Comparison of ENCODE assay signal across 8 cellular contexts in genomic region chr19:57558525-57558924, GRCh38. TPM values are rescaled to one million over a fixed set of nuclear protein-coding genes. Genes with fewer than 3 reads are reported as not detected.
A peak's percentile ranks its signal among the peaks of the same experiment; 100 is the strongest.
DNase-seq lines count a peak whose midpoint lies in the region; ATAC-seq and TF ChIP-seq lines count a peak whose summit lies in the region.

No MANE protein-coding gene starts in this region.

- peak overlapping the region; percentile 77 to 100 (median 94) for H3K4me3 ChIP-seq in BLaER1 treated with 17β-estradiol and CSF1 and Interleukin-3, amounts not matched to agents 10 nM and 100 nM

- H3K9me3 Mint-ChIP-seq in chondrocyte (ENCODE audit: low read depth) (peaks cover 61% of the 10 kb centered on the region), naive B cell (peaks cover 0 to 27% (median 19%) of the 10 kb centered on the region in 7 donors)

- peaks cover 12 to 20% (median 15%) of the 10 kb centered on the region in 10 experiments for H3K4me1 ChIP-seq in BLaER1 treated with 17β-estradiol and CSF1 and Interleukin-3, amounts not matched to agents 10 nM and 100 nM

- H3K27ac Mint-ChIP-seq in chondrocyte (ENCODE audit: unreplicated experiment): peak overlapping the region; percentile 84
- peak overlapping the region in 3 of 6 donors; percentile 25 to 89 (median 80) for H3K27ac Mint-ChIP-seq in naive B cell

- ATAC-seq in naive B cell (ENCODE audit: low read depth in 2 of 2) (no peak), HG03565 (IDR thresholded peaks at IDR 0.05; ENCODE audit: unreplicated experiment) (no peak)

- H3K36me3 Mint-ChIP-seq in chondrocyte (ENCODE audit: low read depth) (peaks cover 49% of the 10 kb centered on the region), naive B cell (peaks cover 19 to 20% of the 10 kb centered on the region in 2 donors)

- no peak for DNase-seq in chondrocyte (ENCODE audit: low spot score)
- DNase-seq in naive B cell: no peak
- DNase-seq in NCI-H1417 treated with DMSO at 0.1 percent for 48 hours (lab: John Stamatoyannopoulos, UW): no peak
- DNase-seq in hippocampal formation (lab: John Stamatoyannopoulos, UW): no peak
- DNase-seq in NCI-H1694 (lab: John Stamatoyannopoulos, UW): no peak

- no peaks in the 10 kb centered on the region for H3K27me3 Mint-ChIP-seq in chondrocyte (ENCODE audit: low read depth)
- peaks cover 0 to 11% (median 10%) of the 10 kb centered on the region in 3 donors for H3K27me3 Mint-ChIP-seq in naive B cell

- peak overlapping the region; percentile 82 to 97 (median 92) for H3K4me2 ChIP-seq in BLaER1 treated with 17β-estradiol and CSF1 and Interleukin-3, amounts not matched to agents 10 nM and 100 nM

- peak overlapping the region in 10 of 11 experiments; percentile 66 to 93 (median 88); a peak in 20 of 22 replicates for H3K27ac ChIP-seq in BLaER1 treated with 17β-estradiol and CSF1 and Interleukin-3, amounts not matched to agents 10 nM and 100 nM
- H3K27ac ChIP-seq in KOPT-K1 (ENCODE audit: low read depth, low read length, poor library complexity, severe bottlenecking): peak overlapping the region; percentile 70

- no peaks in the 10 kb centered on the region for H3K27me3 ChIP-seq in BLaER1 treated with 17β-estradiol and CSF1 and Interleukin-3, amounts not matched to agents 10 nM and 100 nM

- H3K4me1 Mint-ChIP-seq in chondrocyte (ENCODE audit: low read depth): peaks cover 21% of the 10 kb centered on the region
- H3K4me1 Mint-ChIP-seq in naive B cell: peaks cover 29 to 42% (median 30%) of the 10 kb centered on the region in 3 donors

- H4K20me1 ChIP-seq in BLaER1 treated with 17β-estradiol and CSF1 and Interleukin-3, amounts not matched to agents 10 nM and 100 nM: peaks cover 0 to 18% (median 7%) of the 10 kb centered on the region in 11 experiments; a peak in 8 of 22 replicates

- peak; percentile 46 for TF ChIP-seq CTCF in chondrocyte (IDR thresholded peaks at IDR 0.05)

- peaks cover 46 to 74% (median 65%) of the 10 kb centered on the region in 11 experiments for H3K9me3 ChIP-seq in BLaER1 treated with 17β-estradiol and CSF1 and Interleukin-3, amounts not matched to agents 10 nM and 100 nM (replicated peaks in 1 of 11)
- peaks cover 62% of the 10 kb centered on the region for H3K9me3 ChIP-seq in KOPT-K1 (ENCODE audit: insufficient read depth, low read length, poor library complexity, severe bottlenecking)

- H3K36me3 ChIP-seq in BLaER1 treated with 17β-estradiol and CSF1 and Interleukin-3, amounts not matched to agents 10 nM and 100 nM: peaks cover 30 to 46% (median 36%) of the 10 kb centered on the region in 11 experiments
- H3K36me3 ChIP-seq in KOPT-K1 (ENCODE audit: insufficient read depth, low read length): peaks cover 35% of the 10 kb centered on the region

- peak overlapping the region; percentile 94 for H3K4me3 Mint-ChIP-seq in chondrocyte (ENCODE audit: unreplicated experiment)
- peak overlapping the region; percentile 90 to 99 (median 94) for H3K4me3 Mint-ChIP-seq in naive B cell

- H3K9ac ChIP-seq in BLaER1 treated with 17β-estradiol and CSF1 and Interleukin-3, amounts not matched to agents 10 nM and 100 nM: peak overlapping the region; percentile 87 to 96 (median 92)

RNA-seq across cellular contexts. Expression of gene ZNF550, which starts 1.1 kb away (rescaled TPM):
- total RNA-seq in chondrocyte: 6.9 to 11.3 TPM (median 8.6 TPM) in 3 replicates
- polyA plus RNA-seq in naive B cell (ENCODE audit: low read depth in 6 of 6): 10 to 100 TPM in 3 of 6 donors, 1 to 10 TPM in 3; 3.8 to 19.8 (median 9.4) TPM

RNA-seq across cellular contexts. Expression of gene ZNF416, which starts 20.2 kb away (rescaled TPM):
- 5.4 to 7.7 TPM (median 6.0 TPM) in 3 replicates for total RNA-seq in chondrocyte
- polyA plus RNA-seq in naive B cell (ENCODE audit: low read depth in 6 of 6): 1 to 10 TPM; 3.4 to 9.7 (median 7.7) TPM

RNA-seq across cellular contexts. Expression of gene ZIK1, which starts 25.4 kb away (rescaled TPM):
- 4.8 to 7.2 TPM (median 5.5 TPM) in 3 replicates for total RNA-seq in chondrocyte
- polyA plus RNA-seq in naive B cell (ENCODE audit: low read depth in 6 of 6): 10 to 100 TPM; 14.2 to 22.7 (median 17.8) TPM

RNA-seq across cellular contexts. Expression of gene ZNF549, which starts 31.4 kb away (rescaled TPM):
- total RNA-seq in chondrocyte: 6.8 to 7.4 TPM (median 7.1 TPM) in 3 replicates
- 10 to 100 TPM in 3 of 6 donors, 1 to 10 TPM in 3; 3.3 to 14.2 (median 9.5) TPM for polyA plus RNA-seq in naive B cell (ENCODE audit: low read depth in 6 of 6)

RNA-seq across cellular contexts. Expression of gene ZNF530, which starts 41.2 kb away (rescaled TPM):
- total RNA-seq in chondrocyte: 1.4 to 3.4 TPM (median 2.2 TPM) in 3 replicates
- polyA plus RNA-seq in naive B cell (ENCODE audit: low read depth in 6 of 6): 10 to 100 TPM in 2 of 6 donors, 1 to 10 TPM in 4; 4.1 to 14.7 (median 7.2) TPM
